2 cellular contexts compared by ENCODE assay signal in the genomic region with DNA sequence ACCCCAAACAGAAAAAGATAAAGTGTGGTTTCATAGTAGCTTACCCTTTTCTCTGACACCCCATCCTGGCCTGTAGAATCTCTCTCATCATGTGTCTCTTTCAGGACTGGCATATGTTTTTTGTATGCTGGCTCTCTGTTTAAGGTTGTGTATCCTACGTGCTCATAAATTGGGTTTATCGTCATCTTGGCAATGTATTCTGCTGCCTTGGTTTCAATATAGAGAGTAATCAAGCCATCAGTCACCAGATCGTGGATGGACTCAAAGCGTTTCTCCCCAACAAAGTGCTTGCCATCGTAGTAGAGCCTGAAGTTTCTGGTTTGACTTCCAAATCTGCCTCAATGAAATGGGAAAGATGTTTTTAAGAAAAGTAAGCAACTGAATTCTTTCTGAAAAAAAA.
TF ChIP-seq lines count a peak whose summit lies in the region.

No MANE protein-coding gene starts in this region.

TF ChIP-seq in HEK293, 187 proteins besides CTCF, POLR2A, EP300 and RAD21 (continued from another document):
- TF ChIP-seq, protein P1, sequence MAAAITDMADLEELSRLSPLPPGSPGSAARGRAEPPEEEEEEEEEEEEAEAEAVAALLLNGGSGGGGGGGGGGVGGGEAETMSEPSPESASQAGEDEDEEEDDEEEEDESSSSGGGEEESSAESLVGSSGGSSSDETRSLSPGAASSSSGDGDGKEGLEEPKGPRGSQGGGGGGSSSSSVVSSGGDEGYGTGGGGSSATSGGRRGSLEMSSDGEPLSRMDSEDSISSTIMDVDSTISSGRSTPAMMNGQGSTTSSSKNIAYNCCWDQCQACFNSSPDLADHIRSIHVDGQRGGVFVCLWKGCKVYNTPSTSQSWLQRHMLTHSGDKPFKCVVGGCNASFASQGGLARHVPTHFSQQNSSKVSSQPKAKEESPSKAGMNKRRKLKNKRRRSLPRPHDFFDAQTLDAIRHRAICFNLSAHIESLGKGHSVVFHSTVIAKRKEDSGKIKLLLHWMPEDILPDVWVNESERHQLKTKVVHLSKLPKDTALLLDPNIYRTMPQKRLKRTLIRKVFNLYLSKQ (tag by site-specific recombination; IDR thresholded peaks at IDR 0.05; ENCODE audit: borderline replicate concordance) = no peak

TF ChIP-seq in SK-N-SH, 30 proteins besides CTCF, POLR2A, EP300 and RAD21 (continued from another document):
- no peak for TF ChIP-seq RXRA (IDR thresholded peaks at IDR 0.05; ENCODE audit: borderline replicate concordance, low read depth)
- TF ChIP-seq ELF1 (IDR thresholded peaks at IDR 0.05) = no peak
- TF ChIP-seq GATA2 (CRISPR knock-in tag; IDR thresholded peaks at IDR 0.05) = no peak
- TF ChIP-seq TAF1 (IDR thresholded peaks at IDR 0.05; ENCODE audit: borderline replicate concordance, low read depth, low read length) = no peak
- TF ChIP-seq MXI1 (IDR thresholded peaks at IDR 0.05; ENCODE audit: low read depth, low read length) = 0 out of 2 replicates have a peak, but pooled peaks have one; percentile 8
- no peak for TF ChIP-seq RFX5 (IDR thresholded peaks at IDR 0.05; ENCODE audit: low read length)
- TF ChIP-seq, protein P2, sequence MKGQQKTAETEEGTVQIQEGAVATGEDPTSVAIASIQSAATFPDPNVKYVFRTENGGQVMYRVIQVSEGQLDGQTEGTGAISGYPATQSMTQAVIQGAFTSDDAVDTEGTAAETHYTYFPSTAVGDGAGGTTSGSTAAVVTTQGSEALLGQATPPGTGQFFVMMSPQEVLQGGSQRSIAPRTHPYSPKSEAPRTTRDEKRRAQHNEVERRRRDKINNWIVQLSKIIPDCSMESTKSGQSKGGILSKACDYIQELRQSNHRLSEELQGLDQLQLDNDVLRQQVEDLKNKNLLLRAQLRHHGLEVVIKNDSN (IDR thresholded peaks at IDR 0.05; ENCODE audit: borderline replicate concordance, low read depth) = no peak
